1 cellular context compared by ENCODE assay signal in genomic region chr9:127104465-127105311, GRCh38.
A peak's percentile ranks its signal among the peaks of the same experiment; 100 is the strongest.
TF ChIP-seq lines count a peak whose summit lies in the region.

No MANE protein-coding gene starts in this region.

TF ChIP-seq in K562, 482 proteins besides CTCF, POLR2A, EP300 and RAD21 (continued from another document):
- TF ChIP-seq HOMEZ (CRISPR knock-in tag; IDR thresholded peaks at IDR 0.05) (no peak), TCF3 (CRISPR knock-in tag; IDR thresholded peaks at IDR 0.05) (peak; percentile 56), ZNF583 (CRISPR knock-in tag; IDR thresholded peaks at IDR 0.05) (no peak), E2F8 (IDR thresholded peaks at IDR 0.05; ENCODE audit: low read depth, partially characterized antibody) (no peak), CEBPG (CRISPR knock-in tag; IDR thresholded peaks at IDR 0.05) (no peak), CEBPG (tag; conservative IDR thresholded peaks at IDR 0.05 in 1 of 2, IDR thresholded peaks at IDR 0.05 in 1 of 2) (peak; percentile 23 to 25; a peak in 2 of 4 replicates), SMAD4 (CRISPR knock-in tag; conservative IDR thresholded peaks at IDR 0.05) (0 out of 2 replicates have a peak, but pooled peaks have one; percentile 9), CBFA2T3 (IDR thresholded peaks at IDR 0.05) (peak; percentile 60), CEBPZ (IDR thresholded peaks at IDR 0.05; ENCODE audit: borderline replicate concordance, low read depth, low read length) (no peak), TAF15 (IDR thresholded peaks at IDR 0.05; ENCODE audit: low read depth, low read length) (no peak), SOX6 (IDR thresholded peaks at IDR 0.05) (peak; percentile 38; the same call in 1 of the 2 replicates), NCOA1 (IDR thresholded peaks at IDR 0.05; ENCODE audit: low read depth) (no peak), JUN (IDR thresholded peaks at IDR 0.05; ENCODE audit: borderline replicate concordance, low read depth, low read length) (no peak), JUN (CRISPR knock-in tag; IDR thresholded peaks at IDR 0.05; ENCODE audit: borderline replicate concordance) (no peak)
